Comparison of ENCODE assay signal across 11 cellular contexts in genomic region chr1:153611024-153611352, GRCh38. TPM values are rescaled to one million over a fixed set of nuclear protein-coding genes. Genes with fewer than 3 reads are reported as not detected.
DNase-seq lines count a peak whose midpoint lies in the region; ATAC-seq and TF ChIP-seq lines count a peak whose summit lies in the region.
"Had no signal": no experiment of that assay in that cellular context is flagged by ENCODE, and none has a peak within 500 bp of the region (broad histone marks: within the 10 kb centered on the region; RNA-seq: fewer than 3 reads in every experiment).

No MANE protein-coding gene starts in this region.

- H3K36me3 Mint-ChIP-seq in natural killer cell, result no peaks in the 10 kb centered on the region

- H3K27me3 ChIP-seq in skeletal muscle tissue (ENCODE audit: control insufficient read depth in 3 of 3, insufficient read depth in 3 of 3, low read length in 3 of 3), result no peaks in the 10 kb centered on the region

- no peak overlapping the region for H3K4me3 Mint-ChIP-seq in natural killer cell
- H3K4me3 Mint-ChIP-seq: activated T-cell treated with anti-CD3 and anti-CD28 coated beads, Interleukin-2, amount 50 U/mL, for 24 hours had no signal

- no peaks in the 10 kb centered on the region for H3K27me3 Mint-ChIP-seq in natural killer cell (ENCODE audit: low read depth in 2 of 2)
- H3K27me3 Mint-ChIP-seq: activated T-cell treated with anti-CD3 and anti-CD28 coated beads, Interleukin-2, amount 50 U/mL, for 24 hours had no signal

- H3K4me1 Mint-ChIP-seq in natural killer cell, result no peaks in the 10 kb centered on the region

- H3K4me1 ChIP-seq in skeletal muscle tissue (ENCODE audit: control insufficient read depth in 3 of 3, insufficient read depth in 3 of 3, low read length in 3 of 3), result peaks cover 45 to 53% (median 45%) of the 10 kb centered on the region in 3 donors

- no peak for TF ChIP-seq CTCF in natural killer cell (IDR thresholded peaks at IDR 0.05)

- no peak overlapping the region for H3K27ac Mint-ChIP-seq in natural killer cell

- H3K27ac ChIP-seq in epithelial cell of prostate (peak overlapping the region; percentile 100), skeletal muscle tissue (ENCODE audit: low read depth, low read length) (peak overlapping the region; percentile 85)
- H3K27ac ChIP-seq: KMS-11 had no signal

- H3K9me3 Mint-ChIP-seq in natural killer cell, result no peaks in the 10 kb centered on the region
- H3K9me3 Mint-ChIP-seq: activated T-cell treated with anti-CD3 and anti-CD28 coated beads, Interleukin-2, amount 50 U/mL, for 24 hours had no signal

- no peak for ATAC-seq in natural killer cell
- ATAC-seq in GM19328 (IDR thresholded peaks at IDR 0.05; ENCODE audit: unreplicated experiment), result no peak

- intact Hi-C loops in natural killer cell (cut with micrococcal nuclease), result no loop called here

- H3K9me3 ChIP-seq in skeletal muscle tissue (ENCODE audit: control insufficient read depth in 3 of 3, low read length in 3 of 3), result no peaks in the 10 kb centered on the region

- H3K9ac ChIP-seq in skeletal muscle tissue (ENCODE audit: low read depth in 1 of 3, low read length in 3 of 3), result no peak overlapping the region
- H3K9ac ChIP-seq: KMS-11 had no signal

- H3K36me3 ChIP-seq in skeletal muscle tissue (ENCODE audit: control insufficient read depth in 3 of 3, insufficient read depth in 3 of 3, low read length in 3 of 3), result peaks cover 11 to 16% (median 14%) of the 10 kb centered on the region in 3 donors

- DNase-seq in LHCN-M2 (ENCODE audit: low read depth) (peak; percentile 67), epithelial cell of prostate (ENCODE audit: low read depth, low spot score) (peak; percentile 56), NCI-H510A (lab: John Stamatoyannopoulos, UW) (no peak), natural killer cell (no peak)
- DNase-seq: activated T-cell treated with anti-CD3 and anti-CD28 coated beads, Interleukin-2, amount 50 U/mL, for 24 hours; hippocampal formation; stimulated activated CD4-positive, alpha-beta T cell treated with anti-CD3 and anti-CD28 coated beads, Interleukin-12 subunit alpha, Interleukin-12 subunit beta, amount 100 ng/mL, for 4 hours had no signal

- no peak overlapping the region for H3K4me3 ChIP-seq in skeletal muscle tissue (ENCODE audit: low read length in 3 of 3)

RNA-seq across cellular contexts. Expression of gene S100A16, which starts 1.9 kb away (rescaled TPM):
- 655 and 705 TPM in 2 replicates for total RNA-seq in LHCN-M2 (2014; rRNA removed)
- polyA plus RNA-seq in LHCN-M2 (2012), result 575 TPM
- 36.0 TPM for total RNA-seq in skeletal muscle tissue
- total RNA-seq in natural killer cell, result not detected

RNA-seq across cellular contexts. Expression of gene S100A14, which starts 5.1 kb away (rescaled TPM):
- total RNA-seq in LHCN-M2 (2014; rRNA removed), result not detected in 2 replicates
- polyA plus RNA-seq in LHCN-M2 (2012), result 0.10 TPM
- not detected for total RNA-seq in skeletal muscle tissue
- total RNA-seq in natural killer cell, result not detected
- total RNA-seq: RPMI7951 had no signal

RNA-seq across cellular contexts. Expression of gene S100A13, which starts 16.3 kb away (rescaled TPM):
- 177 and 277 TPM in 2 replicates for total RNA-seq in LHCN-M2 (2014; rRNA removed)
- 532 TPM for polyA plus RNA-seq in LHCN-M2 (2012)
- 55.3 TPM for total RNA-seq in skeletal muscle tissue
- 1 to 10 TPM; 4.0 to 5.8 (median 4.1) TPM for total RNA-seq in natural killer cell

RNA-seq across cellular contexts. Expression of gene S100A1, which starts 17.2 kb away (rescaled TPM):
- total RNA-seq in LHCN-M2 (2014; rRNA removed) (0.86 TPM in 1 of 2 replicates, not detected in the other), skeletal muscle tissue (0.52 TPM), natural killer cell (not detected)
- 0.64 TPM for polyA plus RNA-seq in LHCN-M2 (2012)

RNA-seq across cellular contexts. Expression of gene CHTOP, which starts 22.9 kb away (rescaled TPM):
- total RNA-seq in LHCN-M2 (2014; rRNA removed) (32.5 and 44.5 TPM in 2 replicates), skeletal muscle tissue (46.4 TPM), natural killer cell (100 to 1,000 TPM in 2 of 3 donors, 10 to 100 TPM in 1; 94.7 to 110 (median 106) TPM)
- polyA plus RNA-seq in LHCN-M2 (2012), result 51.1 TPM

Comparison
In these comparisons a context has a peak if more than half of its experiments do, and no peak if none do; other contexts are left out.
1. DNase-seq: peak in LHCN-M2 (single experiment) and epithelial cell of prostate (single experiment); none in NCI-H510A (single experiment) and natural killer cell (single experiment).
2. RNA of gene S100A16, which starts 1.9 kb away (total RNA-seq): 655 to 705 TPM in LHCN-M2 and 36.0 TPM in skeletal muscle tissue (single experiment); not detected in natural killer cell; every median in the first group is over 10 times any median in the second.